In genomic region chr2:61340242-61340641, GRCh38 we compare ENCODE assay signal across 17 cellular contexts.
DNase-seq lines count a peak whose midpoint lies in the region; ATAC-seq and TF ChIP-seq lines count a peak whose summit lies in the region.
"Had no signal": no experiment of that assay in that cellular context is flagged by ENCODE, and none has a peak within 500 bp of the region (broad histone marks: within the 10 kb centered on the region; RNA-seq: fewer than 3 reads in every experiment).

No MANE protein-coding gene starts in this region.

- peak; percentile 33 for ATAC-seq in foreskin keratinocyte
- ATAC-seq in HG03135 (IDR thresholded peaks at IDR 0.05; ENCODE audit: unreplicated experiment) = no peak
- ATAC-seq: left lung had no signal

- H3K9me3 ChIP-seq in A673 (ENCODE audit: low read depth, low read length, poor library complexity, severe bottlenecking) = no peaks in the 10 kb centered on the region
- H3K9me3 ChIP-seq in left ventricle myocardium inferior (replicated peaks) = no peaks in the 10 kb centered on the region
- H3K9me3 ChIP-seq: left lung, stomach had no signal

- H3K27me3 ChIP-seq in A673 (replicated peaks; ENCODE audit: insufficient read depth, low read depth, low read length, poor library complexity) (no peaks in the 10 kb centered on the region), foreskin keratinocyte (no peaks in the 10 kb centered on the region), left ventricle myocardium inferior (ENCODE audit: low read depth) (no peaks in the 10 kb centered on the region)
- H3K27me3 ChIP-seq: left lung, stomach had no signal

- H3K4me3 ChIP-seq in A673 (ENCODE audit: low read depth, low read length, poor library complexity, severe bottlenecking) (no peak overlapping the region), left ventricle myocardium inferior (no peak overlapping the region)
- H3K4me3 ChIP-seq: left lung, stomach had no signal

- DNase-seq in A673 (ENCODE audit: low spot score) (peak; percentile 31), HS-5 (ENCODE audit: low read depth) (peak; percentile 33), brain pericyte (ENCODE audit: low read depth, low spot score) (peak; percentile 27), foreskin keratinocyte (no peak), left ventricle myocardium inferior (no peak), KG1 (lab: John Stamatoyannopoulos, UW) (no peak), DMS 273 (lab: John Stamatoyannopoulos, UW; ENCODE audit: unreplicated experiment) (no peak)
- DNase-seq: activated CD4-positive, alpha-beta memory T cell treated with anti-CD3 and anti-CD28 coated beads for 36 hours; amniotic stem cell; GDM1; left lung; NCI-H1436; NCI-H510A treated with DMSO at 0.1 percent for 48 hours; stomach had no signal

- POLR2A ChIA-PET in A673 (lab: Charles Lee; ENCODE audit: low non-redundant PET) = no interaction called here

- H3K4me1 ChIP-seq in A673 (ENCODE audit: insufficient read depth, low read length, poor library complexity, severe bottlenecking) (peaks cover 6% of the 10 kb centered on the region), foreskin keratinocyte (peaks cover 6% of the 10 kb centered on the region), left ventricle myocardium inferior (no peaks in the 10 kb centered on the region)
- H3K4me1 ChIP-seq: left lung, parathyroid adenoma, stomach had no signal

- TF ChIP-seq CTCF in A673 (conservative IDR thresholded peaks at IDR 0.05; ENCODE audit: low read depth, low read length) (no peak), foreskin keratinocyte (conservative IDR thresholded peaks at IDR 0.05) (no peak), left ventricle myocardium inferior (IDR thresholded peaks at IDR 0.05; ENCODE audit: borderline replicate concordance) (no peak)

- BruUV-seq in A673 (replicated peaks; lab: Mats Ljungman, UMichigan) = no TSS peak

- peaks cover 36% of the 10 kb centered on the region for H3K36me3 ChIP-seq in A673 (ENCODE audit: insufficient read depth, low read length, poor library complexity, severe bottlenecking)
- H3K36me3 ChIP-seq in left ventricle myocardium inferior = peaks cover 64% of the 10 kb centered on the region

- peak overlapping the region; percentile 29 for H3K27ac ChIP-seq in A673 (ENCODE audit: low read depth, low read length, poor library complexity, severe bottlenecking)
- no peak overlapping the region for H3K27ac ChIP-seq in foreskin keratinocyte
- H3K27ac ChIP-seq in left ventricle myocardium inferior (replicated peaks) = no peak overlapping the region
- H3K27ac ChIP-seq: KMS-11, left lung, parathyroid adenoma, stomach had no signal

- intact Hi-C loops in A673 (cut with micrococcal nuclease; ENCODE audit: unreplicated experiment) = no loop called here
- intact Hi-C loops in left ventricle myocardium inferior (cut with micrococcal nuclease) = no loop called here

- CTCF ChIA-PET in A673 (lab: Charles Lee) = no interaction called here

Comparison
In these comparisons a context has a peak if more than half of its experiments do, and no peak if none do; other contexts are left out.
1. DNase-seq: peak in A673 (single experiment), HS-5 (single experiment) and brain pericyte (single experiment); none in foreskin keratinocyte (0 of 2), left ventricle myocardium inferior (single experiment), KG1 (single experiment) and DMS 273 (single experiment).